Comparison of ENCODE assay signal across 1 cellular context in genomic region chr13:40665061-40665753, GRCh38.
A peak's percentile ranks its signal among the peaks of the same experiment; 100 is the strongest.
TF ChIP-seq lines count a peak whose summit lies in the region.

No MANE protein-coding gene starts in this region.

TF ChIP-seq in WTC11, 78 proteins besides CTCF, POLR2A, EP300 and RAD21 (continued from another document):
- 0 out of 2 replicates have a peak, but pooled peaks have one; percentile 47 for TF ChIP-seq HMGXB4 (CRISPR knock-in tag; IDR thresholded peaks at IDR 0.05)
- TF ChIP-seq SMAD3 (CRISPR knock-in tag; IDR thresholded peaks at IDR 0.05; ENCODE audit: borderline replicate concordance): no peak
- TF ChIP-seq ZNF317 (CRISPR knock-in tag; IDR thresholded peaks at IDR 0.05; ENCODE audit: borderline replicate concordance, low read depth): no peak
- no peak for TF ChIP-seq ZNF425 (CRISPR knock-in tag; conservative IDR thresholded peaks at IDR 0.05)
- no peak for TF ChIP-seq TP53 (CRISPR knock-in tag; IDR thresholded peaks at IDR 0.05)
- no peak for TF ChIP-seq E2F4 (CRISPR knock-in tag; IDR thresholded peaks at IDR 0.05; ENCODE audit: borderline replicate concordance, low read depth)
- no peak for TF ChIP-seq NR1H2 (CRISPR knock-in tag; IDR thresholded peaks at IDR 0.05)
- TF ChIP-seq PRRX2 (CRISPR knock-in tag; IDR thresholded peaks at IDR 0.05): no peak
- no peak for TF ChIP-seq USF1 (CRISPR knock-in tag; IDR thresholded peaks at IDR 0.05)
- no peak for TF ChIP-seq PRDM15 (CRISPR knock-in tag; IDR thresholded peaks at IDR 0.05)
TF ChIP-seq in WTC11: peak in this region for 4.
